8 cellular contexts compared by ENCODE assay signal in the genomic region with DNA sequence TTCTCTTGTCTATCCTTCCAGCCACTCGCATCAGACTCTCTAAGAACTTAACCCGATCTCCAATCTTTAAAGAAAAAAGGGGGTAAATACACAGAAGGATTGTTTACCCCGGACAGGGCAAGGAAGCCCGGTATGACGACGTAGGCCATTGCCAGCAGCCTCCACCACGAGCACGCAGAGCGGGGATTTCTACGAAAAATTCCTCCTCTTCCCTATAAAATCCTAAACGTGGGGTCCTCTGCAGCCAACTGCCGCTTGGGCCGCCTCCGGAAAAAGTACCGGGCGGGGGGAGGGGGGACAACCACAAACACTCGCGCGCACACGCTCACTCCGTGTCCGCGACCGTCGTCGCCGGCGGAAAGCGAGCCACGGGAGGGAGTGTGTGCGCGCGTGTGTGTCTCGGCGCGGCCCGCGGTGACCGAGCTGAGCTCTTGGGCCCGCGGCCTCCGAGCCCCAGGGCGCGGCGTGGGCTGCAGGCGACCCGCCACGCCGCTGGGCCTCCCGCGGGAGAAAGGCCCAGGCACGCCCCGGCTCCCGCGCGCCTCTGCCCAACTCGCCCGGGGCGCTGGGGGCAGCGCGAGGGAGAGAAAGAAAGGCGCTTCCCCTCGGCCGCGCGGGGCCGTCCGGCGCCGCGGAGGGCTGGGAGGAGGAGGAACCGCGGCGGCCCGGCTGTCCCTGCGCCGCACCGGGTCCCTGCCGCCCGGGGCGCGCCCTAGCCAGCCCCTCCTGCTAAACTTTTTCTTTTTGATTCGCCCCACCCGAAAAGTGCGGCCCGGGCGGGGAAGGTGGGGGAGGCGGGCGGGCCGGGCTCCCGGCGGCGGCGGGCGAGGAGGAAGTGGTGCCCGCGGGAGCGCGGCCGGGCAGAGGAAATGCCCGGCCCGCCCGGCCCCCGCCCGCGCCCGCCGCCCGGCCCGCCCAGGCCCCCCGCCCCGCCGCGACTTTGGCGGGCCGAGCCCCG. TPM values are rescaled to one million over a fixed set of nuclear protein-coding genes. Genes with fewer than 3 reads are reported as not detected.
DNase-seq lines count a peak whose midpoint lies in the region; ATAC-seq and TF ChIP-seq lines count a peak whose summit lies in the region.

No MANE protein-coding gene starts in this region.

- CTCF ChIA-PET in naive thymus-derived CD4-positive, alpha-beta T cell (lab: Charles Lee): no interaction called here

- peak; percentile 47 for ATAC-seq in naive thymus-derived CD4-positive, alpha-beta T cell
- ATAC-seq in GM21723 (IDR thresholded peaks at IDR 0.05; ENCODE audit: unreplicated experiment): no peak

- TF ChIP-seq CTCF in HFF-Myc (IDR thresholded peaks at IDR 0.05; ENCODE audit: low read depth, low read length, missing control alignments): no peak
- TF ChIP-seq CTCF in VCaP (conservative IDR thresholded peaks at IDR 0.05): no peak

- peak overlapping the region; percentile 73 for H3K4me3 ChIP-seq in HFF-Myc (replicated peaks; ENCODE audit: low read depth, low read length)
- H3K4me3 ChIP-seq in naive thymus-derived CD4-positive, alpha-beta T cell (ENCODE audit: low read length): no peak overlapping the region

- no peaks in the 10 kb centered on the region for H3K4me1 ChIP-seq in naive thymus-derived CD4-positive, alpha-beta T cell (ENCODE audit: control insufficient read depth in 2 of 2, insufficient read depth in 2 of 2, low read length in 2 of 2)

- H3K4me3 Mint-ChIP-seq in naive thymus-derived CD4-positive, alpha-beta T cell: peak overlapping the region; percentile 67 to 88 (median 77)

- peaks cover 0 to 6% (median 0%) of the 10 kb centered on the region in 11 donors for H3K9me3 Mint-ChIP-seq in naive thymus-derived CD4-positive, alpha-beta T cell

- H3K27ac Mint-ChIP-seq in naive thymus-derived CD4-positive, alpha-beta T cell: peak overlapping the region in 1 of 9 donors; percentile 31

- H3K36me3 ChIP-seq in naive thymus-derived CD4-positive, alpha-beta T cell (ENCODE audit: control insufficient read depth in 2 of 3, insufficient read depth in 3 of 3, low read length in 3 of 3): no peaks in the 10 kb centered on the region

- no peaks in the 10 kb centered on the region for H3K9me3 ChIP-seq in naive thymus-derived CD4-positive, alpha-beta T cell (ENCODE audit: control insufficient read depth in 2 of 3, low read length in 3 of 3)

- intact Hi-C loops in naive thymus-derived CD4-positive, alpha-beta T cell (cut with micrococcal nuclease): no loop called here

- POLR2A ChIA-PET in naive thymus-derived CD4-positive, alpha-beta T cell (lab: Charles Lee): no interaction called here

- H3K27me3 ChIP-seq in naive thymus-derived CD4-positive, alpha-beta T cell (ENCODE audit: control insufficient read depth in 2 of 2, insufficient read depth in 2 of 2, low read length in 2 of 2): peaks cover 0 to 4% of the 10 kb centered on the region in 2 donors

- peaks cover 3 to 30% (median 6%) of the 10 kb centered on the region in 7 donors for H3K4me1 Mint-ChIP-seq in naive thymus-derived CD4-positive, alpha-beta T cell

- peak; percentile 77 for DNase-seq in COLO668 (lab: John Stamatoyannopoulos, UW; ENCODE audit: unreplicated experiment)
- DNase-seq in HFF-Myc (ENCODE audit: extremely low read depth, low read depth): no peak
- DNase-seq in fibroblast of peridontal ligament (ENCODE audit: extremely low read depth): peak; percentile 51
- no peak for DNase-seq in naive thymus-derived CD4-positive, alpha-beta T cell
- DNase-seq in amniotic stem cell (lab: John Stamatoyannopoulos, UW): no peak
- no peak for DNase-seq in foreskin melanocyte

- peaks cover 48 to 66% (median 60%) of the 10 kb centered on the region in 5 donors for H3K27me3 Mint-ChIP-seq in naive thymus-derived CD4-positive, alpha-beta T cell

- H3K36me3 Mint-ChIP-seq in naive thymus-derived CD4-positive, alpha-beta T cell: peaks cover 0 to 3% (median 0%) of the 10 kb centered on the region in 5 donors

- H3K27ac ChIP-seq in VCaP: peak overlapping the region; percentile 99
- no peak overlapping the region for H3K27ac ChIP-seq in naive thymus-derived CD4-positive, alpha-beta T cell (ENCODE audit: low read depth, low read length)

RNA-seq across cellular contexts. Expression of a gene that starts 1.6 kb away (rescaled TPM):
- 10 to 100 TPM in 1 of 5 experiments, 1 to 10 TPM in 3, under 1 TPM in 1; 0.05 to 39.5 (median 2.0) TPM for total RNA-seq in naive thymus-derived CD4-positive, alpha-beta T cell
- under 1 TPM in 1 of 2 donors, not detected in 1; 0.13 TPM for polyA plus RNA-seq in naive thymus-derived CD4-positive, alpha-beta T cell

Comparison
In these comparisons a context has a peak if more than half of its experiments do, and no peak if none do; other contexts are left out.
1. DNase-seq: peak in COLO668 (single experiment) and fibroblast of peridontal ligament (single experiment); none in HFF-Myc (single experiment), naive thymus-derived CD4-positive, alpha-beta T cell (0 of 9), amniotic stem cell (single experiment) and foreskin melanocyte (single experiment).